ENCODE assay signal across 22 cellular contexts in the genomic region with DNA sequence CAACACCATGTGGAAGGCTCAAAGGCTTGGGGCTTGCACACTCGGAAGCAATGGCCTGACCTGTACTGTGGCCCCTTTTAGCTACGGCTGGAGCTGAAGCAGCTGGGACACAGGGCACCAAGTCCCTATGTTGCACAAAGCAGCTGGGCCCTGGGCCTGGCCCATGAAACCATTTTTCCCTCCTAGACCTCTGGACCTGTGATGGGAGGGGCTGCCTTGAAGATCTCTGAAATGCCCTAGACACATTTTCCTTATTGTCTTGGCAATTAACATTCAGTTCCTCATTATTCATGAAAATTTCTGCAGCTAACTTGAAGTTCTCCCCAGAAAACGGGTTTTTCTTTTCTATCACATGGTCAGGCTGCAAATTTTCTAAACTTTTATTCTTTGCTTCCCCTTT.
DNase-seq lines count a peak whose midpoint lies in the region; ATAC-seq and TF ChIP-seq lines count a peak whose summit lies in the region.
"Had no signal": no experiment of that assay in that cellular context is flagged by ENCODE, and none has a peak within 500 bp of the region (broad histone marks: within the 10 kb centered on the region; RNA-seq: fewer than 3 reads in every experiment).

No MANE protein-coding gene starts in this region.

- intact Hi-C loops in esophagus muscularis mucosa (cut with DNase I), result no loop called here
- intact Hi-C loops in adrenal gland (cut with DNase I), result no loop called here
- intact Hi-C loops in cardiac septum (cut with DNase I), result no loop called here

- peaks cover 0 to 6% (median 0%) of the 10 kb centered on the region in 4 donors for H3K9me3 ChIP-seq in esophagus muscularis mucosa
- H3K9me3 ChIP-seq in adrenal gland (replicated peaks in 1 of 3), result peaks cover 0 to 10% (median 0%) of the 10 kb centered on the region in 3 donors
- H3K9me3 ChIP-seq in T-helper 17 cell (ENCODE audit: control insufficient read depth, low read length, poor library complexity, severe bottlenecking), result no peaks in the 10 kb centered on the region

- H3K36me3 Mint-ChIP-seq in T-helper 2 cell treated with Interferon-gamma antibody and Interleukin-4, amounts not matched to agents 5 μg/mL and 100 μg/mL, for 36 hours (ENCODE audit: low read depth), result no peaks in the 10 kb centered on the region
- H3K36me3 Mint-ChIP-seq in T-helper 17 cell (ENCODE audit: low read depth), result no peaks in the 10 kb centered on the region
- H3K36me3 Mint-ChIP-seq: CD4-positive, CD25-positive, alpha-beta regulatory T cell; CD8-positive, alpha-beta T cell had no signal

- TF ChIP-seq CTCF in coronary artery (IDR thresholded peaks at IDR 0.05) (no peak), esophagus muscularis mucosa (IDR thresholded peaks at IDR 0.05) (no peak), adrenal gland (IDR thresholded peaks at IDR 0.05) (no peak)

- H3K4me1 Mint-ChIP-seq in T-helper 2 cell treated with Interferon-gamma antibody and Interleukin-4, amounts not matched to agents 5 μg/mL and 100 μg/mL, for 36 hours (ENCODE audit: low read depth), result no peaks in the 10 kb centered on the region
- H3K4me1 Mint-ChIP-seq in T-helper 17 cell, result peaks cover 3% of the 10 kb centered on the region
- H3K4me1 Mint-ChIP-seq: B cell; CD4-positive, CD25-positive, alpha-beta regulatory T cell; GM23338 had no signal

- H3K36me3 ChIP-seq in esophagus muscularis mucosa, result no peaks in the 10 kb centered on the region
- H3K36me3 ChIP-seq in adrenal gland (replicated peaks in 1 of 2), result no peaks in the 10 kb centered on the region
- H3K36me3 ChIP-seq: BLaER1 had no signal

- H3K4me3 Mint-ChIP-seq in T-helper 2 cell treated with Interferon-gamma antibody and Interleukin-4, amounts not matched to agents 5 μg/mL and 100 μg/mL, for 36 hours, result no peak overlapping the region
- no peak overlapping the region for H3K4me3 Mint-ChIP-seq in T-helper 17 cell
- H3K4me3 Mint-ChIP-seq: B cell; CD4-positive, CD25-positive, alpha-beta regulatory T cell; CD8-positive, alpha-beta T cell; GM23338; H9; HFFc6 had no signal

- no peak overlapping the region for H3K27ac Mint-ChIP-seq in T-helper 2 cell treated with Interferon-gamma antibody and Interleukin-4, amounts not matched to agents 5 μg/mL and 100 μg/mL, for 36 hours
- H3K27ac Mint-ChIP-seq in T-helper 17 cell, result no peak overlapping the region
- H3K27ac Mint-ChIP-seq: B cell; CD4-positive, CD25-positive, alpha-beta regulatory T cell; CD8-positive, alpha-beta T cell; GM23338; H9; HFFc6 had no signal

- 76% methylated on average over 1 of the region's 3 CpGs for WGBS in esophagus muscularis mucosa
- 31 to 71% (median 59%) methylated on average over 1 to 3 of the region's 3 CpGs for WGBS in adrenal gland, 4 donors

- no peaks in the 10 kb centered on the region for H3K27me3 ChIP-seq in esophagus muscularis mucosa
- no peaks in the 10 kb centered on the region for H3K27me3 ChIP-seq in adrenal gland
- H3K27me3 ChIP-seq: BLaER1 had no signal

- ATAC-seq in T-helper 17 cell, result no peak
- ATAC-seq: CD8-positive, alpha-beta T cell; GM23338; HCT116 had no signal

- TF ChIP-seq POLR2A in esophagus muscularis mucosa (IDR thresholded peaks at IDR 0.05; ENCODE audit: low read depth) (no peak), adrenal gland (IDR thresholded peaks at IDR 0.05) (no peak)

- H3K27ac ChIP-seq in coronary artery (no peak overlapping the region), esophagus muscularis mucosa (replicated peaks in 1 of 4) (no peak overlapping the region), adrenal gland (no peak overlapping the region)
- H3K27ac ChIP-seq: 22Rv1, BLaER1, C4-2B had no signal

- H3K9me3 Mint-ChIP-seq in T-helper 2 cell treated with Interferon-gamma antibody and Interleukin-4, amounts not matched to agents 5 μg/mL and 100 μg/mL, for 36 hours, result no peaks in the 10 kb centered on the region
- H3K9me3 Mint-ChIP-seq: CD8-positive, alpha-beta T cell; HFFc6 had no signal

- DNase-seq in T-helper 2 cell treated with Interferon-gamma antibody and Interleukin-4, amounts not matched to agents 5 μg/mL and 100 μg/mL, for 36 hours (ENCODE audit: low spot score), result peak; percentile 1
- DNase-seq in T-helper 2 cell, result no peak
- peak; percentile 52 for DNase-seq in coronary artery (ENCODE audit: low spot score)
- DNase-seq in esophagus muscularis mucosa (ENCODE audit: extremely low spot score), result peak; percentile 29
- peak; percentile 7 for DNase-seq in ureter (ENCODE audit: low spot score)
- no peak for DNase-seq in adrenal gland
- no peak for DNase-seq in T-helper 17 cell
- DNase-seq in cardiac septum (ENCODE audit: low spot score), result no peak
- DNase-seq: Caco-2; CD4-positive, CD25-positive, alpha-beta regulatory T cell; CD8-positive, alpha-beta T cell; DMS79; EL; GDM1; H9; HFFc6 had no signal

- peaks cover 16% of the 10 kb centered on the region for H3K27me3 Mint-ChIP-seq in T-helper 2 cell treated with Interferon-gamma antibody and Interleukin-4, amounts not matched to agents 5 μg/mL and 100 μg/mL, for 36 hours (ENCODE audit: low read depth)
- peaks cover 22% of the 10 kb centered on the region for H3K27me3 Mint-ChIP-seq in T-helper 17 cell

- H3K4me3 ChIP-seq in coronary artery (no peak overlapping the region), esophagus muscularis mucosa (no peak overlapping the region), adrenal gland (no peak overlapping the region)
- H3K4me3 ChIP-seq: BLaER1, GM23338 had no signal

- H3K4me1 ChIP-seq in esophagus muscularis mucosa (no peaks in the 10 kb centered on the region), adrenal gland (replicated peaks in 1 of 2) (no peaks in the 10 kb centered on the region)
- H3K4me1 ChIP-seq: BLaER1, Caco-2 had no signal

- no peak for TF ChIP-seq EP300 in esophagus muscularis mucosa (IDR thresholded peaks at IDR 0.05)

Comparison
In these comparisons a context has a peak if more than half of its experiments do, and no peak if none do; other contexts are left out.
1. DNase-seq: peak in T-helper 2 cell treated with Interferon-gamma antibody and Interleukin-4, amounts not matched to agents 5 μg/mL and 100 μg/mL, for 36 hours (single experiment), coronary artery (single experiment), esophagus muscularis mucosa (single experiment) and ureter (single experiment); none in T-helper 2 cell (0 of 5), adrenal gland (0 of 7), T-helper 17 cell (0 of 3) and cardiac septum (single experiment).